9 cellular contexts compared by ENCODE assay signal in the genomic region with DNA sequence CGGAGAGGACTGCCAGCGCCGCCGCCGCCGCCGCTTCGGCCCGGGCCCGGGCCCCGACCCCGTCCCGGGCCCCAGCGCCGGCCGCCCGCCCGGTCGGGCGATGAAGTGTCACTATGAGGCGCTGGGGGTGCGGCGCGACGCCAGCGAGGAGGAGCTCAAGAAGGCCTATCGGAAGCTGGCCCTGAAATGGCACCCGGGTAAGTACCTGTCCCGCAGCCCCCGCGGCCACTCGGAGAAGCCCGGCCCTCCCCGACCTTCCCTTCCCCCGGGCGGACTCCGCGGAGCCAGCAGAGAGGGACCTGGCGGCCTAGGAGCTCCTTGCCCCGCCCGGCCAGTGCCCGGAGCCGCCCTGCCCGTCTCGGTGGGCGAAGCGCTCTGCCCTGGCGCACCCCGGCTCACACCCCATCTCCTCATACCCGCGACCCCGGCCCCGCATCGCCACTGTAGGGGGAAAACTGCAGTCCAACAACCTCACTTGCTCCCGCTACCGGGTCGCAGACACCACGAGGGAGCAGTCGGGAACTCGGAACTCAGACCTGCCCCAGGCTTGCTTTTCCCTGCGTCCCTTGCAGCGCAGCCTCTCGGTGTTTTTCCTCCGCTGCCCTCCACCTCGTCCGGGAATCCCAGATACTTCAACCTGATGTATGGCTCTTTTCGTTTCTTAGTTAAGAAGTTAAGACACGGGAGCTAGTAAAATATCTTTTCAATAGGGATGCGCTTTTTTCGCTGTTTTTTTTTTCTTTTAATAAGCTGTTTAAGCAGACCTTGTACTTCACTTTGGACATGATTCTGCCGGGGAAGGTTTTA. TPM values are rescaled to one million over a fixed set of nuclear protein-coding genes. Genes with fewer than 3 reads are reported as not detected.
DNase-seq lines count a peak whose midpoint lies in the region; ATAC-seq, FAIRE-seq and TF ChIP-seq lines count a peak whose summit lies in the region.
"Had no signal": no experiment of that assay in that cellular context is flagged by ENCODE, and none has a peak within 500 bp of the region (broad histone marks: within the 10 kb centered on the region; RNA-seq: fewer than 3 reads in every experiment).

No MANE protein-coding gene starts in this region.

- CTCF ChIA-PET in activated CD4-positive, alpha-beta T cell treated with anti-CD3 and anti-CD28 coated beads, Interleukin-2, amount 10 ng/mL, durations not matched to agents 7 days and 5 days (lab: Charles Lee): interaction anchor here (1.1 to 2.7 kb wide), 6 partner anchors 9 to 32 kb away, joined by 3 to 21 read pairs (median 4); a partner anchor contains a TSS
- CTCF ChIA-PET in HepG2 (lab: Yijun Ruan, JAX; ENCODE audit: low intra/inter-chr PET ratio, low total read pairs): no interaction called here

- H3K9me3 ChIP-seq in BLaER1 (no peaks in the 10 kb centered on the region), HepG2 (ENCODE audit: low read length) (no peaks in the 10 kb centered on the region)

- peak; percentile 12; the same call in 1 of the 2 replicates for TF ChIP-seq RAD21 in HepG2 (CRISPR knock-in tag; IDR thresholded peaks at IDR 0.05)

- peak; percentile 62 for FAIRE-seq in GM19239 (lab: Jason Lieb, UNC)
- no peak for FAIRE-seq in HepG2 (lab: Jason Lieb, UNC)
- FAIRE-seq: colon had no signal

- peak overlapping the region; percentile 94 for H3K4me3 ChIP-seq in BLaER1
- peak overlapping the region; percentile 91 to 99 (median 96) for H3K4me3 ChIP-seq in HepG2 (replicated peaks in 1 of 3; ENCODE audit: insufficient read depth in 1 of 3, low read depth in 2 of 3, low read length in 3 of 3)

- TF ChIP-seq EP300 in HepG2 (IDR thresholded peaks at IDR 0.05; ENCODE audit: low read depth in 2 of 2, low read length in 2 of 2): peak in 1 of 2 experiments; percentile 27; a peak in 1 of 4 replicates
- TF ChIP-seq EP300 in HepG2 (CRISPR knock-in tag; IDR thresholded peaks at IDR 0.05; ENCODE audit: borderline replicate concordance): no peak

- under 1% methylated on average over 22 of the region's 71 CpGs for WGBS in HepG2 (ENCODE audit: low lambda C conversion rate)

- peaks cover 27% of the 10 kb centered on the region for H3K4me1 ChIP-seq in BLaER1
- H3K4me1 ChIP-seq in HepG2 (ENCODE audit: insufficient read depth, low read length): peaks cover 19% of the 10 kb centered on the region

- TF ChIP-seq POLR2A in HepG2 (IDR thresholded peaks at IDR 0.05; ENCODE audit: insufficient read depth in 1 of 2, low read depth in 2 of 2, low read length in 2 of 2): peak; percentile 56 to 63; a peak in 3 of 4 replicates

- H3K79me2 ChIP-seq in HepG2 (ENCODE audit: insufficient read depth, low read length): peaks cover 41% of the 10 kb centered on the region

- H3K4me2 ChIP-seq in BLaER1: peak overlapping the region; percentile 81
- peak overlapping the region; percentile 77 for H3K4me2 ChIP-seq in HepG2 (ENCODE audit: low read depth, low read length)

- H3K27me3 Mint-ChIP-seq in activated CD4-positive, alpha-beta T cell treated with anti-CD3 and anti-CD28 coated beads, Interleukin-2, amount 10 ng/mL, durations not matched to agents 7 days and 5 days: no peaks in the 10 kb centered on the region

- intact Hi-C loops in HepG2 (cut with micrococcal nuclease; ENCODE audit: unreplicated experiment): loop anchor here (2.0 to 5.0 kb wide), 2 partner anchors 15 to 1222 kb away; a partner anchor contains a TSS

- peak; percentile 80 for ATAC-seq in HG03432 (IDR thresholded peaks at IDR 0.05; ENCODE audit: unreplicated experiment)
- ATAC-seq in HepG2: peak; percentile 80

- H3K27me3 ChIP-seq in BLaER1: no peaks in the 10 kb centered on the region
- no peaks in the 10 kb centered on the region; a peak in 1 of 5 replicates for H3K27me3 ChIP-seq in HepG2 (ENCODE audit: control insufficient read depth in 1 of 2, insufficient read depth in 2 of 2, low read length in 2 of 2)

- H3K36me3 Mint-ChIP-seq in activated CD4-positive, alpha-beta T cell treated with anti-CD3 and anti-CD28 coated beads, Interleukin-2, amount 10 ng/mL, durations not matched to agents 7 days and 5 days (ENCODE audit: low read depth): peaks cover 20% of the 10 kb centered on the region

- H4K20me1 ChIP-seq in BLaER1 (peaks cover 49% of the 10 kb centered on the region), HepG2 (ENCODE audit: insufficient read depth, low read length) (no peaks in the 10 kb centered on the region)

- 0 out of 2 replicates have a peak, but pooled peaks have one; percentile 15 for TF ChIP-seq CTCF in HepG2 (CRISPR knock-in tag; IDR thresholded peaks at IDR 0.05)

- H3K27ac Mint-ChIP-seq in activated CD4-positive, alpha-beta T cell treated with anti-CD3 and anti-CD28 coated beads, Interleukin-2, amount 10 ng/mL, durations not matched to agents 7 days and 5 days: peak overlapping the region; percentile 96

- no peaks in the 10 kb centered on the region for H3K9me3 Mint-ChIP-seq in activated CD4-positive, alpha-beta T cell treated with anti-CD3 and anti-CD28 coated beads, Interleukin-2, amount 10 ng/mL, durations not matched to agents 7 days and 5 days

- H3K4me1 Mint-ChIP-seq in activated CD4-positive, alpha-beta T cell treated with anti-CD3 and anti-CD28 coated beads, Interleukin-2, amount 10 ng/mL, durations not matched to agents 7 days and 5 days: peaks cover 38% of the 10 kb centered on the region

- in situ Hi-C loops in HepG2 (cut with HindIII; ENCODE audit: extremely low pct_ligation_motif_present, low pct_unique_long_range_greater_than_20kb): no loop called here

- no TSS peak for BruUV-seq in HepG2 (replicated peaks; lab: Mats Ljungman, UMichigan)

- H3K4me3 Mint-ChIP-seq in activated CD4-positive, alpha-beta T cell treated with anti-CD3 and anti-CD28 coated beads, Interleukin-2, amount 10 ng/mL, durations not matched to agents 7 days and 5 days: peak overlapping the region; percentile 98

- DNase-seq in GM19239 (ENCODE audit: insufficient read length, low spot score) (peak; percentile 81), NCI-H526 (lab: John Stamatoyannopoulos, UW) (peak; percentile 74 to 94), cortex of kidney (lab: John Stamatoyannopoulos, UW) (peak; percentile 13), HepG2 (ENCODE audit: low spot score) (peak; percentile 77)
- DNase-seq in activated CD4-positive, alpha-beta T cell treated with anti-CD3 and anti-CD28 coated beads, Interleukin-2, amount 10 ng/mL, durations not matched to agents 7 days and 5 days: peak; percentile 86
- peak; percentile 78 for DNase-seq in stimulated activated CD4-positive, alpha-beta T cell treated with anti-CD3 and anti-CD28 coated beads, Interleukin-4, amount 100 ng/mL, for 1 hour

- POLR2A ChIA-PET in activated CD4-positive, alpha-beta T cell treated with anti-CD3 and anti-CD28 coated beads, Interleukin-2, amount 10 ng/mL, durations not matched to agents 7 days and 5 days (lab: Charles Lee): interaction anchor here (1.0 to 1.8 kb wide), 2 partner anchors 10 to 15 kb away, joined by 3 to 10 read pairs; a partner anchor contains a TSS
- POLR2A ChIA-PET in HepG2 (lab: Yijun Ruan, JAX): interaction anchor here (0.7 to 3.4 kb wide), 8 partner anchors 10 to 444 kb away, joined by 3 to 92 read pairs (median 6); a partner anchor contains a TSS

- H3K36me3 ChIP-seq in BLaER1 (peaks cover 47% of the 10 kb centered on the region), HepG2 (replicated peaks in 1 of 2; ENCODE audit: control insufficient read depth in 1 of 2, insufficient read depth in 2 of 2, low read length in 2 of 2) (peaks cover 2 to 20% of the 10 kb centered on the region in 2 experiments)

- H3K27ac ChIP-seq in BLaER1 (peak overlapping the region; percentile 87), HepG2 (ENCODE audit: extremely low read length, insufficient read depth, low read length) (peak overlapping the region; percentile 92)

- H2AFZ ChIP-seq in HepG2 (ENCODE audit: low read length): peak overlapping the region; percentile 46

- H3K9ac ChIP-seq in BLaER1 (peak overlapping the region; percentile 94), HepG2 (ENCODE audit: insufficient read depth, low read depth, low read length) (peak overlapping the region; percentile 94)

RNA-seq across cellular contexts. Expression of a gene that starts 0.6 kb away (rescaled TPM):
- 10 to 100 TPM; 52.4 to 57.6 TPM for total RNA-seq in activated CD4-positive, alpha-beta T cell treated with anti-CD3 and anti-CD28 coated beads, Interleukin-2, amount 10 ng/mL, durations not matched to agents 7 days and 5 days
- total RNA-seq in HepG2 (2016; rRNA removed; fragmentation: Illumina TruSeq; extraction: Trizol): 41.6 and 46.4 TPM in 2 replicates
- 20.3 and 22.3 TPM in 2 replicates for total RNA-seq in HepG2 (2016; cell fraction: cytosol; rRNA removed; fragmentation: Illumina TruSeq; extraction: Trizol; ENCODE audit: low read depth)
- 44.0 and 45.9 TPM in 2 replicates for total RNA-seq in HepG2 (2016; cell fraction: insoluble cytoplasmic fraction; rRNA removed; fragmentation: Illumina TruSeq; extraction: Trizol)
- total RNA-seq in HepG2 (2016; cell fraction: membrane; rRNA removed; fragmentation: Illumina TruSeq; extraction: Trizol): 37.1 and 46.9 TPM in 2 replicates
- total RNA-seq in HepG2 (2016; cell fraction: nucleus; rRNA removed; fragmentation: Illumina TruSeq; extraction: Trizol): 32.8 and 33.1 TPM in 2 replicates
- polyA plus RNA-seq in HepG2 (2011; rRNA removed): 8.0 and 10.9 TPM in 2 replicates
- polyA plus RNA-seq in HepG2 (2011; cell fraction: cytosol; rRNA removed): 4.4 and 7.0 TPM in 2 replicates
- polyA plus RNA-seq in HepG2 (2011; cell fraction: nucleus; rRNA removed): 6.7 and 8.1 TPM in 2 replicates
- 28.3 and 30.1 TPM in 2 replicates for polyA plus RNA-seq in HepG2 (2012)
- polyA plus RNA-seq in HepG2 (2016; cell fraction: cytosol; fragmentation: Illumina TruSeq; extraction: Trizol; ENCODE audit: low read depth): 20.4 and 21.1 TPM in 2 replicates
- 48.5 and 53.9 TPM in 2 replicates for polyA plus RNA-seq in HepG2 (2016; cell fraction: insoluble cytoplasmic fraction; fragmentation: Illumina TruSeq; extraction: Trizol; ENCODE audit: low read depth)
- 31.1 and 31.6 TPM in 2 replicates for polyA plus RNA-seq in HepG2 (2016; cell fraction: membrane; fragmentation: Illumina TruSeq; extraction: Trizol; ENCODE audit: low read depth)
- 36.8 and 38.2 TPM in 2 replicates for polyA plus RNA-seq in HepG2 (2016; cell fraction: nucleus; fragmentation: Illumina TruSeq; extraction: Trizol; ENCODE audit: insufficient read depth, low read depth)
- 8.8 and 29.7 TPM in 2 replicates for polyA minus RNA-seq in HepG2 (2011; rRNA and poly(A)+ RNA removed; ENCODE audit: low replicate concordance)
- polyA minus RNA-seq in HepG2 (2011; cell fraction: cytosol; rRNA and poly(A)+ RNA removed): 11.5 and 11.8 TPM in 2 replicates
- polyA minus RNA-seq in HepG2 (2011; cell fraction: nucleus; rRNA and poly(A)+ RNA removed): 39.3 and 44.4 TPM in 2 replicates

RNA-seq across cellular contexts. Expression of a gene that starts 14.4 kb away (rescaled TPM):
- 10 to 100 TPM; 33.3 to 50.5 TPM for total RNA-seq in activated CD4-positive, alpha-beta T cell treated with anti-CD3 and anti-CD28 coated beads, Interleukin-2, amount 10 ng/mL, durations not matched to agents 7 days and 5 days
- 78.4 and 114 TPM in 2 replicates for total RNA-seq in HepG2 (2016; rRNA removed; fragmentation: Illumina TruSeq; extraction: Trizol)
- total RNA-seq in HepG2 (2016; cell fraction: cytosol; rRNA removed; fragmentation: Illumina TruSeq; extraction: Trizol; ENCODE audit: low read depth): 37.2 and 44.7 TPM in 2 replicates
- total RNA-seq in HepG2 (2016; cell fraction: insoluble cytoplasmic fraction; rRNA removed; fragmentation: Illumina TruSeq; extraction: Trizol): 77.5 and 119 TPM in 2 replicates
- total RNA-seq in HepG2 (2016; cell fraction: membrane; rRNA removed; fragmentation: Illumina TruSeq; extraction: Trizol): 39.2 and 47.0 TPM in 2 replicates
- 40.6 and 42.7 TPM in 2 replicates for total RNA-seq in HepG2 (2016; cell fraction: nucleus; rRNA removed; fragmentation: Illumina TruSeq; extraction: Trizol)
- polyA plus RNA-seq in HepG2 (2011; rRNA removed): 16.4 and 23.6 TPM in 2 replicates
- 8.1 and 14.1 TPM in 2 replicates for polyA plus RNA-seq in HepG2 (2011; cell fraction: cytosol; rRNA removed)
- polyA plus RNA-seq in HepG2 (2011; cell fraction: nucleus; rRNA removed): 5.4 and 10.2 TPM in 2 replicates
- 18.8 and 26.8 TPM in 2 replicates for polyA plus RNA-seq in HepG2 (2012)
- 5.7 and 6.5 TPM in 2 replicates for polyA plus RNA-seq in HepG2 (2016; cell fraction: cytosol; fragmentation: Illumina TruSeq; extraction: Trizol; ENCODE audit: low read depth)
- polyA plus RNA-seq in HepG2 (2016; cell fraction: insoluble cytoplasmic fraction; fragmentation: Illumina TruSeq; extraction: Trizol; ENCODE audit: low read depth): 114 and 121 TPM in 2 replicates
- polyA plus RNA-seq in HepG2 (2016; cell fraction: membrane; fragmentation: Illumina TruSeq; extraction: Trizol; ENCODE audit: low read depth): 7.8 and 9.8 TPM in 2 replicates
- 73.3 and 78.2 TPM in 2 replicates for polyA plus RNA-seq in HepG2 (2016; cell fraction: nucleus; fragmentation: Illumina TruSeq; extraction: Trizol; ENCODE audit: insufficient read depth, low read depth)
- polyA minus RNA-seq in HepG2 (2011; rRNA and poly(A)+ RNA removed; ENCODE audit: low replicate concordance): 2.7 and 18.5 TPM in 2 replicates
- polyA minus RNA-seq in HepG2 (2011; cell fraction: cytosol; rRNA and poly(A)+ RNA removed): 17.8 TPM in 2 replicates
- 23.3 and 25.5 TPM in 2 replicates for polyA minus RNA-seq in HepG2 (2011; cell fraction: nucleus; rRNA and poly(A)+ RNA removed)

RNA-seq across cellular contexts. Expression of a gene that starts 14.6 kb away (rescaled TPM):
- total RNA-seq in activated CD4-positive, alpha-beta T cell treated with anti-CD3 and anti-CD28 coated beads, Interleukin-2, amount 10 ng/mL, durations not matched to agents 7 days and 5 days: 10 to 100 TPM; 25.6 to 26.5 TPM
- total RNA-seq in HepG2 (2016; rRNA removed; fragmentation: Illumina TruSeq; extraction: Trizol): 39.1 and 51.0 TPM in 2 replicates
- 7.8 and 8.9 TPM in 2 replicates for total RNA-seq in HepG2 (2016; cell fraction: cytosol; rRNA removed; fragmentation: Illumina TruSeq; extraction: Trizol; ENCODE audit: low read depth)
- total RNA-seq in HepG2 (2016; cell fraction: insoluble cytoplasmic fraction; rRNA removed; fragmentation: Illumina TruSeq; extraction: Trizol): 38.6 and 49.9 TPM in 2 replicates
- total RNA-seq in HepG2 (2016; cell fraction: membrane; rRNA removed; fragmentation: Illumina TruSeq; extraction: Trizol): 18.7 and 20.4 TPM in 2 replicates
- total RNA-seq in HepG2 (2016; cell fraction: nucleus; rRNA removed; fragmentation: Illumina TruSeq; extraction: Trizol): 31.8 and 32.5 TPM in 2 replicates
- 12.7 and 14.7 TPM in 2 replicates for polyA plus RNA-seq in HepG2 (2011; rRNA removed)
- polyA plus RNA-seq in HepG2 (2011; cell fraction: cytosol; rRNA removed): 8.2 and 9.1 TPM in 2 replicates
- polyA plus RNA-seq in HepG2 (2011; cell fraction: nucleus; rRNA removed): 5.8 and 9.0 TPM in 2 replicates
- polyA plus RNA-seq in HepG2 (2012): 16.0 and 16.1 TPM in 2 replicates
- 4.6 and 7.2 TPM in 2 replicates for polyA plus RNA-seq in HepG2 (2016; cell fraction: cytosol; fragmentation: Illumina TruSeq; extraction: Trizol; ENCODE audit: low read depth)
- polyA plus RNA-seq in HepG2 (2016; cell fraction: insoluble cytoplasmic fraction; fragmentation: Illumina TruSeq; extraction: Trizol; ENCODE audit: low read depth): 45.0 and 45.2 TPM in 2 replicates
- polyA plus RNA-seq in HepG2 (2016; cell fraction: membrane; fragmentation: Illumina TruSeq; extraction: Trizol; ENCODE audit: low read depth): 11.8 and 12.5 TPM in 2 replicates
- polyA plus RNA-seq in HepG2 (2016; cell fraction: nucleus; fragmentation: Illumina TruSeq; extraction: Trizol; ENCODE audit: insufficient read depth, low read depth): 25.0 and 26.1 TPM in 2 replicates
- polyA minus RNA-seq in HepG2 (2011; rRNA and poly(A)+ RNA removed; ENCODE audit: low replicate concordance): 26.5 and 78.8 TPM in 2 replicates
- 10.0 and 10.5 TPM in 2 replicates for polyA minus RNA-seq in HepG2 (2011; cell fraction: cytosol; rRNA and poly(A)+ RNA removed)
- polyA minus RNA-seq in HepG2 (2011; cell fraction: nucleus; rRNA and poly(A)+ RNA removed): 39.3 and 40.9 TPM in 2 replicates

Comparison
In these comparisons a context has a peak if more than half of its experiments do, and no peak if none do; other contexts are left out.
1. Peak in every context shown above with its lines: DNase-seq, ATAC-seq, H3K4me3 ChIP-seq and H3K27ac ChIP-seq.
2. DNase-seq: peak in every context shown above with its lines; median percentile 86 in activated CD4-positive, alpha-beta T cell treated with anti-CD3 and anti-CD28 coated beads, Interleukin-2, amount 10 ng/mL, durations not matched to agents 7 days and 5 days; 84 in NCI-H526; 81 in GM19239; 78 in stimulated activated CD4-positive, alpha-beta T cell treated with anti-CD3 and anti-CD28 coated beads, Interleukin-4, amount 100 ng/mL, for 1 hour; 77 in HepG2; 13 in cortex of kidney.